25 cellular contexts compared by ENCODE assay signal in genomic region chr11:106234794-106235193, GRCh38.
"Had no signal": no experiment of that assay in that cellular context is flagged by ENCODE, and none has a peak within 500 bp of the region (broad histone marks: within the 10 kb centered on the region; RNA-seq: fewer than 3 reads in every experiment).

No MANE protein-coding gene starts in this region.

- DNase-seq: activated CD4-positive, alpha-beta memory T cell treated with anti-CD3 and anti-CD28 coated beads for 36 hours; activated CD4-positive, alpha-beta T cell treated with anti-CD3 and anti-CD28 coated beads, Interleukin-2, amount 10 ng/mL, durations not matched to agents 7 days and 5 days; activated CD4-positive, CD25-positive, alpha-beta regulatory T cell; activated CD8-positive, alpha-beta memory T cell treated with anti-CD3 and anti-CD28 coated beads for 24 hours; activated effector memory CD4-positive, alpha-beta T cell treated with anti-CD3 and anti-CD28 coated beads, Interleukin-2, amount 50 U/mL, for 16 hours; activated naive CD4-positive, alpha-beta T cell treated with Interleukin-2 at 50 U/mL for 16 hours; activated naive CD8-positive, alpha-beta T cell treated with anti-CD3 and anti-CD28 coated beads, Interleukin-2, amount 50 U/mL, for 24 hours; activated T-cell treated with anti-CD3 and anti-CD28 coated beads, Interleukin-2, amount 50 U/mL, for 4 hours; amniotic stem cell; body of pancreas; central memory CD4-positive, alpha-beta T cell; NCI-H1105 treated with DMSO at 0.1 percent for 48 hours; NCI-H1436 treated with DMSO at 0.1 percent for 48 hours; NCI-H187; NCI-H2081; NCI-H510A treated with DMSO at 0.1 percent for 48 hours; NCI-H69; PC-3; SHP77 treated with DMSO at 0.1 percent for 48 hours; T-cell; T-helper 2 cell had no signal

- H3K36me3 ChIP-seq: ascending aorta had no signal

- H3K27me3 Mint-ChIP-seq: activated CD4-positive, alpha-beta memory T cell treated with anti-CD3 and anti-CD28 coated beads for 36 hours; activated CD4-positive, alpha-beta T cell treated with anti-CD3 and anti-CD28 coated beads, Interleukin-2, amount 10 ng/mL, durations not matched to agents 7 days and 5 days; T-cell had no signal

- H3K9me3 ChIP-seq: body of pancreas had no signal

- ATAC-seq: activated naive CD4-positive, alpha-beta T cell treated with anti-CD3 and anti-CD28 coated beads, Interleukin-2, amount 50 U/mL, for 72 hours; activated naive CD8-positive, alpha-beta T cell treated with anti-CD3 and anti-CD28 coated beads, Interleukin-2, amount 50 U/mL, for 24 hours; activated T-cell treated with anti-CD3 and anti-CD28 coated beads, Interleukin-2, amount 50 U/mL, for 4 hours; body of pancreas; PC-3; T-cell had no signal

- H3K4me1 ChIP-seq: ascending aorta had no signal

- H3K27ac ChIP-seq: ascending aorta, body of pancreas, coronary artery, VCaP had no signal

- H3K27me3 ChIP-seq: ascending aorta, body of pancreas had no signal

- H3K4me3 Mint-ChIP-seq: activated CD4-positive, alpha-beta memory T cell treated with anti-CD3 and anti-CD28 coated beads for 36 hours; activated CD4-positive, alpha-beta T cell treated with anti-CD3 and anti-CD28 coated beads, Interleukin-2, amount 10 ng/mL, durations not matched to agents 7 days and 5 days; activated naive CD8-positive, alpha-beta T cell treated with anti-CD3 and anti-CD28 coated beads, Interleukin-2, amount 50 U/mL, for 24 hours; activated T-cell treated with anti-CD3 and anti-CD28 coated beads, Interleukin-2, amount 50 U/mL, for 4 hours; T-cell had no signal

- H3K36me3 Mint-ChIP-seq: activated CD4-positive, alpha-beta memory T cell treated with anti-CD3 and anti-CD28 coated beads for 36 hours; T-cell had no signal

- H3K4me3 ChIP-seq: ascending aorta, body of pancreas, coronary artery had no signal

- H3K4me1 Mint-ChIP-seq: activated CD4-positive, alpha-beta T cell treated with anti-CD3 and anti-CD28 coated beads, Interleukin-2, amount 10 ng/mL, durations not matched to agents 7 days and 5 days; activated naive CD8-positive, alpha-beta T cell treated with anti-CD3 and anti-CD28 coated beads, Interleukin-2, amount 50 U/mL, for 24 hours; T-cell had no signal

- H3K27ac Mint-ChIP-seq: activated CD4-positive, alpha-beta memory T cell treated with anti-CD3 and anti-CD28 coated beads for 36 hours; activated CD4-positive, alpha-beta T cell treated with anti-CD3 and anti-CD28 coated beads, Interleukin-2, amount 10 ng/mL, durations not matched to agents 7 days and 5 days; activated naive CD4-positive, alpha-beta T cell treated with anti-CD3 and anti-CD28 coated beads, Interleukin-2, amount 50 U/mL, for 72 hours; activated naive CD8-positive, alpha-beta T cell treated with anti-CD3 and anti-CD28 coated beads, Interleukin-2, amount 50 U/mL, for 24 hours; T-cell had no signal
